8 cellular contexts compared by ENCODE assay signal in genomic region chr1:44031051-44031899, GRCh38. TPM values are rescaled to one million over a fixed set of nuclear protein-coding genes. Genes with fewer than 3 reads are reported as not detected.
DNase-seq lines count a peak whose midpoint lies in the region.

SLC6A9 (minus strand) TSS chr1:44031462; CDS start chr1:44024277, 7,185 bp downstream.

- DNase-seq in DMS 273 (lab: John Stamatoyannopoulos, UW; ENCODE audit: unreplicated experiment) (peak; percentile 76), NCI-H1105 (lab: John Stamatoyannopoulos, UW) (peak; percentile 41), mucosa of gallbladder (ENCODE audit: low spot score) (peak; percentile 41), NCI-H2196 treated with DMSO at 0.1 percent for 48 hours (lab: John Stamatoyannopoulos, UW; ENCODE audit: unreplicated experiment) (no peak), foreskin melanocyte (no peak)
- DNase-seq in activated CD8-positive, alpha-beta memory T cell treated with anti-CD3 and anti-CD28 coated beads for 24 hours: peak; percentile 83
- peak; percentile 39 to 58 (median 44) for DNase-seq in stimulated activated naive CD4-positive, alpha-beta T cell (lab: John Stamatoyannopoulos, UW)

- H3K9ac ChIP-seq in endocrine pancreas (ENCODE audit: control insufficient read depth, insufficient read depth, low read length): peak within 1 kb of the TSS; percentile 57

- no peaks in the 10 kb centered on the region for H3K27me3 ChIP-seq in endocrine pancreas (ENCODE audit: control insufficient read depth, insufficient read depth, low read length)

- H3K4me3 ChIP-seq in endocrine pancreas (ENCODE audit: control insufficient read depth, insufficient read depth, low read length): no peak within 1 kb of the TSS

- H3K36me3 ChIP-seq in endocrine pancreas (ENCODE audit: control insufficient read depth, insufficient read depth, low read length): no peaks in the 10 kb centered on the region

- no peaks in the 10 kb centered on the region for H3K4me1 ChIP-seq in endocrine pancreas (ENCODE audit: control insufficient read depth, insufficient read depth, low read length)

- H3K9me3 ChIP-seq in endocrine pancreas (ENCODE audit: control insufficient read depth, low read length): no peaks in the 10 kb centered on the region

RNA-seq across cellular contexts. Expression of gene SLC6A9, which starts in this region (rescaled TPM):
- total RNA-seq in mucosa of gallbladder: 5.6 TPM

Comparison
In these comparisons a context has a peak if more than half of its experiments do, and no peak if none do; other contexts are left out.
1. DNase-seq: peak in DMS 273 (single experiment), NCI-H1105 (single experiment), activated CD8-positive, alpha-beta memory T cell treated with anti-CD3 and anti-CD28 coated beads for 24 hours (single experiment), mucosa of gallbladder (single experiment) and stimulated activated naive CD4-positive, alpha-beta T cell (6 of 6); none in NCI-H2196 treated with DMSO at 0.1 percent for 48 hours (single experiment) and foreskin melanocyte (single experiment).